Comparison of ENCODE assay signal across 20 cellular contexts in the genomic region with DNA sequence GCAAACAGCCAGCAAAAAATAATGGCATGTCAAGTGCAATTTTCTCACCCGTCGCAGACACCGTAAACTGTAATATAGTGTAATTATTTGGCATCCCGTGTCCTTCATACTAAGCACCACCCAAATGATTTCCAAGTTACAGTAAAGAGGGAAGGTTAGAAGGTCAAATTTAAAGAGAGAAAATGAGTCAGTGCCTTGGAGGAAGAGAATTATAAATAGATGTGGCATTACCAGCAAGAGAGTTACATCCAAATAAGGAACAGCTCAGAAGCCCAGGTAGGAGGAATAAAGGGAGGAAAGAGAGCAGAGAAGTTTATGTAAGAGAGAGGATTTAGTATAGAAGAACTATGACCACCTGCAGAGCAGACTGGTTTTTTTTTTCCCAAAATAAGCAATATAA. TPM values are rescaled to one million over a fixed set of nuclear protein-coding genes. Genes with fewer than 3 reads are reported as not detected.
DNase-seq lines count a peak whose midpoint lies in the region; ATAC-seq, FAIRE-seq and TF ChIP-seq lines count a peak whose summit lies in the region.
"Had no signal": no experiment of that assay in that cellular context is flagged by ENCODE, and none has a peak within 500 bp of the region (broad histone marks: within the 10 kb centered on the region; RNA-seq: fewer than 3 reads in every experiment).

No MANE protein-coding gene starts in this region.

- H3K27me3 ChIP-seq in cardiac muscle cell (no peaks in the 10 kb centered on the region), right cardiac atrium (ENCODE audit: control insufficient read depth, insufficient read depth) (no peaks in the 10 kb centered on the region), bronchial epithelial cell (ENCODE audit: control insufficient read depth, insufficient read depth, low read length) (no peaks in the 10 kb centered on the region)
- H3K27me3 ChIP-seq: BLaER1 treated with 17β-estradiol and CSF1 and Interleukin-3, amounts not matched to agents 10 nM and 100 nM had no signal

- H3K4me1 ChIP-seq in cardiac muscle cell (ENCODE audit: low read depth) (peaks cover 15% of the 10 kb centered on the region), right cardiac atrium (ENCODE audit: control insufficient read depth, insufficient read depth, low read length) (no peaks in the 10 kb centered on the region)

- no peaks in the 10 kb centered on the region for H3K36me3 ChIP-seq in cardiac muscle cell
- H3K36me3 ChIP-seq in bronchial epithelial cell (ENCODE audit: control insufficient read depth, insufficient read depth, low read length), result no peaks in the 10 kb centered on the region
- H3K36me3 ChIP-seq: BLaER1 treated with 17β-estradiol and CSF1 and Interleukin-3, amounts not matched to agents 10 nM and 100 nM had no signal

- TF ChIP-seq CTCF in cardiac muscle cell (IDR thresholded peaks at IDR 0.05; ENCODE audit: low read depth, low read length), result no peak
- no peak for TF ChIP-seq CTCF in bronchial epithelial cell (IDR thresholded peaks at IDR 0.05; ENCODE audit: insufficient read depth, low read length, severe bottlenecking)

- no peaks in the 10 kb centered on the region for H3K9me3 ChIP-seq in cardiac muscle cell (ENCODE audit: low read depth)
- H3K9me3 ChIP-seq in right cardiac atrium (ENCODE audit: control insufficient read depth, low read length), result no peaks in the 10 kb centered on the region
- H3K9me3 ChIP-seq: BLaER1 treated with 17β-estradiol and CSF1 and Interleukin-3, amounts not matched to agents 10 nM and 100 nM had no signal

- peak in 1 of 2 donors; percentile 8 for DNase-seq in cardiac muscle cell (ENCODE audit: low read depth in 1 of 2, low spot score in 1 of 2)
- DNase-seq in right cardiac atrium, result no peak
- DNase-seq in M059J (ENCODE audit: low read depth), result peak; percentile 54
- peak; percentile 3 for DNase-seq in bronchial epithelial cell (ENCODE audit: low read depth)
- DNase-seq in NCI-H187 (lab: John Stamatoyannopoulos, UW), result no peak
- DNase-seq: CD8-positive, alpha-beta T cell; DMS53; KBM-7; NCI-H1694; NCI-H446; NCI-H774; Right ventricle myocardium superior had no signal

- no peak overlapping the region for H3K4me3 ChIP-seq in cardiac muscle cell
- H3K4me3 ChIP-seq in right cardiac atrium (ENCODE audit: low read length), result no peak overlapping the region
- no peak overlapping the region for H3K4me3 ChIP-seq in bronchial epithelial cell (ENCODE audit: low read depth, low read length)
- H3K4me3 ChIP-seq: BLaER1 treated with 17β-estradiol and CSF1 and Interleukin-3, amounts not matched to agents 10 nM and 100 nM; SK-N-MC had no signal

- WGBS in right cardiac atrium, result 70% methylated on average over 4 of the region's 4 CpGs

- FAIRE-seq in bronchial epithelial cell (lab: Jason Lieb, UNC), result no peak
- FAIRE-seq: HepG2, RCC 7860 had no signal

- H3K27ac ChIP-seq in cardiac muscle cell (peak overlapping the region; percentile 92), right cardiac atrium (ENCODE audit: low read length) (no peak overlapping the region)
- H3K27ac ChIP-seq: BLaER1 treated with 17β-estradiol and CSF1 and Interleukin-3, amounts not matched to agents 10 nM and 100 nM; SK-N-MC had no signal

- ATAC-seq in right cardiac atrium (no peak), GM21360 (IDR thresholded peaks at IDR 0.05; ENCODE audit: unreplicated experiment) (no peak), GM21576 (IDR thresholded peaks at IDR 0.05; ENCODE audit: unreplicated experiment) (no peak)
- ATAC-seq: CD8-positive, alpha-beta T cell; HCT116; HepG2 had no signal

- intact Hi-C loops in right cardiac atrium (cut with DNase I), result no loop called here

RNA-seq across cellular contexts. Expression of a gene that starts 21.7 kb away (rescaled TPM):
- total RNA-seq in cardiac muscle cell (12.9 and 14.3 TPM in 2 replicates), right cardiac atrium (not detected), bronchial epithelial cell (1.8 and 2.6 TPM in 2 replicates)
- polyA plus RNA-seq in cardiac muscle cell (7.4 and 7.9 TPM in 2 replicates), right cardiac atrium (under 0.01 TPM)
- total RNA-seq in M059J (2014; rRNA removed; shearing (Covaris generic)), result 0.59 and 1.7 TPM in 2 replicates
- total RNA-seq: CD8-positive, alpha-beta T cell; HepG2; OCI-LY7 had no signal
- polyA plus RNA-seq: HepG2 had no signal

Comparison
In these comparisons a context has a peak if more than half of its experiments do, and no peak if none do; other contexts are left out.
1. DNase-seq: peak in M059J (single experiment) and bronchial epithelial cell (single experiment); none in right cardiac atrium (0 of 3) and NCI-H187 (0 of 2).